Comparison of ENCODE assay signal across 1 cellular context in genomic region chr7:128868624-128869137, GRCh38.
TF ChIP-seq lines count a peak whose summit lies in the region.

No MANE protein-coding gene starts in this region.

TF ChIP-seq in GM12878, 131 proteins besides CTCF, POLR2A, EP300 and RAD21:
- no peak for TF ChIP-seq ZNF274 (IDR thresholded peaks at IDR 0.05; ENCODE audit: insufficient read depth, insufficient read length)
- TF ChIP-seq PBX3 (IDR thresholded peaks at IDR 0.05; ENCODE audit: insufficient replicate concordance, low read depth, low read length) = no peak
- TF ChIP-seq NBN (IDR thresholded peaks at IDR 0.05) = no peak
- no peak for TF ChIP-seq USF2 (IDR thresholded peaks at IDR 0.05; ENCODE audit: borderline replicate concordance, low read depth, low read length)
- TF ChIP-seq EGR1 (IDR thresholded peaks at IDR 0.05; ENCODE audit: borderline replicate concordance in 1 of 2, low read depth in 2 of 2, low read length in 2 of 2) = 0 out of 3 replicates have a peak, but pooled peaks of 1 of the 2 experiments have one; percentile 14
- no peak for TF ChIP-seq FOS (IDR thresholded peaks at IDR 0.05; ENCODE audit: borderline replicate concordance, extremely low read depth, insufficient read length)
- no peak for TF ChIP-seq SRF (IDR thresholded peaks at IDR 0.05; ENCODE audit: low read depth in 2 of 2, low read length in 2 of 2)
